8 cellular contexts compared by ENCODE assay signal in genomic region chr2:130181338-130181879, GRCh38. TPM values are rescaled to one million over a fixed set of nuclear protein-coding genes. Genes with fewer than 3 reads are reported as not detected.
DNase-seq lines count a peak whose midpoint lies in the region; ATAC-seq, FAIRE-seq and TF ChIP-seq lines count a peak whose summit lies in the region.

Gene SMPD4, minus strand, starts transcription at chr2:130181602. Its CDS starts 5,010 bp downstream, at chr2:130176592.

- H3K27ac Mint-ChIP-seq in natural killer cell treated with Interleukin-12 subunit alpha and Interleukin-12 subunit beta and Interleukin-15 and Interleukin-18, amount 100 ng/mL, for 72 hours, result peak within 1 kb of the TSS; percentile 82 to 86

- H3K9me3 ChIP-seq in Loucy (ENCODE audit: insufficient read depth, low read depth, low read length), result no peaks in the 10 kb centered on the region

- H3K4me1 ChIP-seq in Loucy (ENCODE audit: insufficient read depth, low read length, poor library complexity, severe bottlenecking), result peaks cover 30% of the 10 kb centered on the region

- H3K4me2 ChIP-seq in Loucy (ENCODE audit: low read depth, low read length, poor library complexity, severe bottlenecking), result peak within 1 kb of the TSS; percentile 91

- peak; percentile 62 for TF ChIP-seq POLR2A in H54 (IDR thresholded peaks at IDR 0.05; ENCODE audit: low read depth, low read length)
- peak; percentile 72 for TF ChIP-seq POLR2A in Raji (IDR thresholded peaks at IDR 0.05; ENCODE audit: insufficient read depth, low read depth, low read length)

- DNase-seq in Daoy (ENCODE audit: low read depth) (peak; percentile 97), H54 (ENCODE audit: insufficient read length, low spot score) (peak; percentile 66), fibroblast of peridontal ligament (ENCODE audit: extremely low read depth) (peak; percentile 93)
- peak; percentile 98 for DNase-seq in activated T-helper 9 cell treated with anti-CD3 and anti-CD28 coated beads, Interleukin-2, amount 50 U/mL, for 16 hours (ENCODE audit: low read depth)
- DNase-seq in natural killer cell treated with Interleukin-12 subunit alpha and Interleukin-12 subunit beta and Interleukin-15 and Interleukin-18, amount 100 ng/mL, for 72 hours (ENCODE audit: low spot score), result peak; percentile 99
- peak; percentile 98 for DNase-seq in stimulated activated naive CD8-positive, alpha-beta T cell treated with anti-CD3 and anti-CD28 coated beads, Interleukin-15, Interleukin-2, amounts not matched to agents 100 U/mL and 50 U/mL, for 24 hours

- peak; percentile 83 to 90 for ATAC-seq in natural killer cell treated with Interleukin-12 subunit alpha and Interleukin-12 subunit beta and Interleukin-15 and Interleukin-18, amount 100 ng/mL, for 72 hours
- peak; percentile 64 for ATAC-seq in stimulated activated naive CD8-positive, alpha-beta T cell treated with anti-CD3 and anti-CD28 coated beads, Interleukin-15, Interleukin-2, amounts not matched to agents 100 U/mL and 50 U/mL, for 24 hours

- peak within 1 kb of the TSS; percentile 98 for H2AFZ ChIP-seq in Loucy (ENCODE audit: low read length)

- H3K36me3 ChIP-seq in Loucy (ENCODE audit: insufficient read depth, low read length), result no peaks in the 10 kb centered on the region

- H3K4me3 ChIP-seq in Loucy (ENCODE audit: low read length, poor library complexity, severe bottlenecking), result peak within 1 kb of the TSS; percentile 95

- no peaks in the 10 kb centered on the region for H3K27me3 ChIP-seq in Loucy (ENCODE audit: insufficient read depth, low read length, poor library complexity, severe bottlenecking)

- no peaks in the 10 kb centered on the region for H3K9me2 ChIP-seq in Loucy (replicated peaks; ENCODE audit: low read depth, low read length)

- FAIRE-seq in H54 (lab: Jason Lieb, UNC), result no peak

- H3K27me3 Mint-ChIP-seq in natural killer cell treated with Interleukin-12 subunit alpha and Interleukin-12 subunit beta and Interleukin-15 and Interleukin-18, amount 100 ng/mL, for 72 hours, result no peaks in the 10 kb centered on the region

- H3K79me2 ChIP-seq in Loucy (ENCODE audit: insufficient read depth, low read length), result peaks cover 91% of the 10 kb centered on the region

- TF ChIP-seq CTCF in Loucy (conservative IDR thresholded peaks at IDR 0.05; ENCODE audit: low read length), result no peak

- H4K20me1 ChIP-seq in Loucy (ENCODE audit: insufficient read depth, low read length, poor library complexity, severe bottlenecking), result peaks cover 43% of the 10 kb centered on the region

- no peaks in the 10 kb centered on the region for H3K9me3 Mint-ChIP-seq in natural killer cell treated with Interleukin-12 subunit alpha and Interleukin-12 subunit beta and Interleukin-15 and Interleukin-18, amount 100 ng/mL, for 72 hours

- H3K4me3 Mint-ChIP-seq in natural killer cell treated with Interleukin-12 subunit alpha and Interleukin-12 subunit beta and Interleukin-15 and Interleukin-18, amount 100 ng/mL, for 72 hours, result peak within 1 kb of the TSS; percentile 95

- H3K36me3 Mint-ChIP-seq in natural killer cell treated with Interleukin-12 subunit alpha and Interleukin-12 subunit beta and Interleukin-15 and Interleukin-18, amount 100 ng/mL, for 72 hours, result peaks cover 5% of the 10 kb centered on the region

- peak within 1 kb of the TSS; percentile 95 for H3K9ac ChIP-seq in Loucy (ENCODE audit: low read depth, low read length, poor library complexity, severe bottlenecking)

- no peaks in the 10 kb centered on the region for H3F3A ChIP-seq in Loucy (ENCODE audit: low read depth)

- H3K4me1 Mint-ChIP-seq in natural killer cell treated with Interleukin-12 subunit alpha and Interleukin-12 subunit beta and Interleukin-15 and Interleukin-18, amount 100 ng/mL, for 72 hours (ENCODE audit: low read depth in 2 of 2), result peaks cover 12 to 13% of the 10 kb centered on the region in 2 donors

RNA-seq across cellular contexts. Expression of gene SMPD4, which starts in this region (rescaled TPM):
- total RNA-seq in Daoy (2014; rRNA removed; shearing (Covaris generic)), result 23.5 and 28.9 TPM in 2 replicates
- 100 to 1,000 TPM in 1 of 2 donors, 10 to 100 TPM in 1; 84.8 to 122 TPM for total RNA-seq in natural killer cell treated with Interleukin-12 subunit alpha and Interleukin-12 subunit beta and Interleukin-15 and Interleukin-18, amount 100 ng/mL, for 72 hours

Comparison
In these comparisons a context has a peak if more than half of its experiments do, and no peak if none do; other contexts are left out.
1. Peak in every context shown above with its lines: DNase-seq, ATAC-seq and H3K4me3 ChIP-seq.